Comparison of ENCODE assay signal across 9 cellular contexts in the genomic region with DNA sequence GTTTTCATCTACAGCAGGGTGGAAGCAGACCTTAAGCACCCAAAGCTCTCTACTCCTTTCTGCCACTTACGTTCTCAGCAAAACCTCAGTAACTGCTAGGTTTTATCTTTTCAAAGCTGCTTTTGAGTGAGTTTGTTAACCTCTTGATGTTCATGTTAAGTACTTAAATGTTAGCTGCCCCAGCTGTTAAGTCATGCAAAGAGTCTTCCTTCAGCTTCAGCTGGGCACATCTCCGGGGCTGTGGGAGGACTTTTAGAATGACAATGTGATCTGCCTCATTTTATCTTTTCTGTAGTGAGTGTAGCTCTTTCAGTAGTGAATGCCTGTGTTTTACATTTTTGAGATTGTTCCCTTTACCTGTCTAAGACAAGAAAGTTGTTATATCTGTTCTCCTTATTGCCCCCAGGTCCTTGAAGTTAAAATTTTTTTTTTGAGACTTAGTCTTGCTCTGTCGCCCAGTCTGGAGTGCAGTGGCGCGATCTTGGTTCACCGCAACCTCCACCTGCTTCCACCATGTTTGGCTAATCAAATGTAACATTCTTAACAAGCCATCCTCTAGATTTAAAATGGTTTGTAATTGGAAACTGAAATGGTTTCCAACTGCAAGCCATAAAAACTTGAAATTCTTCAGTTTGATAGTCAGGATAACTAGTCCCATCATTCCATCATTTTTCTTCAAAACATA. TPM values are rescaled to one million over a fixed set of nuclear protein-coding genes. Genes with fewer than 3 reads are reported as not detected.
A peak's percentile ranks its signal among the peaks of the same experiment; 100 is the strongest.
DNase-seq lines count a peak whose midpoint lies in the region; ATAC-seq, FAIRE-seq and TF ChIP-seq lines count a peak whose summit lies in the region.
"Had no signal": no experiment of that assay in that cellular context is flagged by ENCODE, and none has a peak within 500 bp of the region (broad histone marks: within the 10 kb centered on the region; RNA-seq: fewer than 3 reads in every experiment).

No MANE protein-coding gene starts in this region.

- no peak for TF ChIP-seq CTCF in suprapubic skin (IDR thresholded peaks at IDR 0.05)

- no peaks in the 10 kb centered on the region for H3K9me3 ChIP-seq in NT2/D1 (ENCODE audit: insufficient read depth, low read length)
- no peaks in the 10 kb centered on the region for H3K9me3 ChIP-seq in suprapubic skin

- DNase-seq in GM12892 (ENCODE audit: insufficient read length) (no peak), NT2/D1 (ENCODE audit: low read depth, low spot score) (peak; percentile 89), islet precursor cell (peak; percentile 48), amniotic stem cell (lab: John Stamatoyannopoulos, UW) (no peak), NCI-H2171 (lab: John Stamatoyannopoulos, UW) (no peak), suprapubic skin (ENCODE audit: low spot score in 2 of 2) (no peak)
- DNase-seq: stimulated activated CD4-positive, alpha-beta T cell treated with anti-CD3 and anti-CD28 coated beads, Interleukin-12 subunit alpha, Interleukin-12 subunit beta, amount 100 ng/mL, for 4 hours had no signal

- no peak overlapping the region for H3K9ac ChIP-seq in NT2/D1 (ENCODE audit: insufficient read length, low read depth)
- H3K9ac ChIP-seq: KMS-11 had no signal

- H3K27ac ChIP-seq in suprapubic skin, result no peak overlapping the region
- H3K27ac ChIP-seq: KMS-11 had no signal

- ATAC-seq in GM21381 (IDR thresholded peaks at IDR 0.05; ENCODE audit: unreplicated experiment), result peak; percentile 34

- TF ChIP-seq POLR2A in GM12892 (IDR thresholded peaks at IDR 0.05; ENCODE audit: low read depth, low read length) (no peak), suprapubic skin (IDR thresholded peaks at IDR 0.05) (no peak)

- H3K4me1 ChIP-seq in NT2/D1 (ENCODE audit: insufficient read depth, insufficient read length) (peaks cover 4% of the 10 kb centered on the region), suprapubic skin (peaks cover 3% of the 10 kb centered on the region)

- H3K4me3 ChIP-seq in NT2/D1 (ENCODE audit: insufficient read length, low read depth), result no peak overlapping the region
- no peak overlapping the region for H3K4me3 ChIP-seq in suprapubic skin

- H3K27me3 ChIP-seq in NT2/D1 (ENCODE audit: insufficient read depth, insufficient read length) (no peaks in the 10 kb centered on the region), suprapubic skin (no peaks in the 10 kb centered on the region)

- no peaks in the 10 kb centered on the region for H3K36me3 ChIP-seq in NT2/D1 (ENCODE audit: insufficient read depth, insufficient read length, low read length)
- no peaks in the 10 kb centered on the region for H3K36me3 ChIP-seq in suprapubic skin

- WGBS in suprapubic skin, result 91% methylated on average over 6 of the region's 6 CpGs

- no peak for TF ChIP-seq EP300 in suprapubic skin (IDR thresholded peaks at IDR 0.05)

- peak; percentile 21 for FAIRE-seq in GM12892 (lab: Jason Lieb, UNC)

RNA-seq across cellular contexts. Expression of gene KDM4C, which starts 19.6 kb away (rescaled TPM):
- 23.9 TPM for polyA plus RNA-seq in GM12892 (2012; ENCODE audit: missing spikeins)
- 100 to 1,000 TPM in 1 of 4 donors, 10 to 100 TPM in 3; 39.0 to 113 (median 43.9) TPM for total RNA-seq in suprapubic skin

Comparison
In these comparisons a context has a peak if more than half of its experiments do, and no peak if none do; other contexts are left out.
1. DNase-seq: peak in NT2/D1 (single experiment) and islet precursor cell (single experiment); none in GM12892 (single experiment), amniotic stem cell (single experiment), NCI-H2171 (single experiment) and suprapubic skin (0 of 2).